12 cellular contexts compared by ENCODE assay signal in genomic region chr1:113226118-113226517, GRCh38.
DNase-seq lines count a peak whose midpoint lies in the region; ATAC-seq, FAIRE-seq and TF ChIP-seq lines count a peak whose summit lies in the region.
"Had no signal": no experiment of that assay in that cellular context is flagged by ENCODE, and none has a peak within 500 bp of the region (broad histone marks: within the 10 kb centered on the region; RNA-seq: fewer than 3 reads in every experiment).

No MANE protein-coding gene starts in this region.

- FAIRE-seq in GM18507 (lab: Jason Lieb, UNC) (peak; percentile 50), kidney (lab: Jason Lieb, UNC) (no peak)
- FAIRE-seq: D721Med had no signal

- no peak overlapping the region for H3K9ac ChIP-seq in kidney (ENCODE audit: low read length in 2 of 2)

- DNase-seq in GM18507 (ENCODE audit: extremely low spot score, insufficient read length, low read depth) (peak; percentile 3), ascending aorta (ENCODE audit: low spot score in 2 of 2) (no peak), myocyte (ENCODE audit: low read depth) (peak; percentile 38), type B pancreatic cell (ENCODE audit: extremely low spot score, unreplicated experiment) (no peak), kidney (no peak)
- DNase-seq: NCI-H345, upper lobe of right lung had no signal

- no peaks in the 10 kb centered on the region for H3K27me3 ChIP-seq in ascending aorta
- H3K27me3 ChIP-seq: upper lobe of right lung had no signal

- peak; percentile 79 for ATAC-seq in HG02798 (IDR thresholded peaks at IDR 0.05; ENCODE audit: poor library complexity, unreplicated experiment)
- no peak for ATAC-seq in HG02678 (IDR thresholded peaks at IDR 0.05; ENCODE audit: unreplicated experiment)
- no peak for ATAC-seq in SK-N-SH treated with all-trans-retinoic acid at 6 μM for 48 hours
- ATAC-seq: upper lobe of right lung had no signal

- H3K27me3 Mint-ChIP-seq in type B pancreatic cell, result no peaks in the 10 kb centered on the region

- no peaks in the 10 kb centered on the region for H3K4me1 ChIP-seq in ascending aorta
- H3K4me1 ChIP-seq in kidney (ENCODE audit: control insufficient read depth in 1 of 2, insufficient read depth in 1 of 2, low read depth in 1 of 2, low read length in 2 of 2), result no peaks in the 10 kb centered on the region
- H3K4me1 ChIP-seq: upper lobe of right lung had no signal

- intact Hi-C loops in ascending aorta (cut with DNase I), result no loop called here
- intact Hi-C loops in kidney (cut with DNase I), result no loop called here

- H3K4me3 Mint-ChIP-seq in type B pancreatic cell, result no peak overlapping the region
- H3K4me3 Mint-ChIP-seq: activated T-helper 1 cell treated with anti-CD3 and anti-CD28 coated beads, Interleukin-12 subunit alpha, Interleukin-12 subunit beta, Interleukin-2, Interleukin-4 antibody, amounts not matched to agents 30 ng/mL and 10 ng/mL and 1 ng/mL, durations not matched to agents 14 hours and 24 hours and 36 hours had no signal

- no peak overlapping the region for H3K27ac Mint-ChIP-seq in type B pancreatic cell
- H3K27ac Mint-ChIP-seq: activated T-helper 1 cell treated with anti-CD3 and anti-CD28 coated beads, Interleukin-12 subunit alpha, Interleukin-12 subunit beta, Interleukin-2, Interleukin-4 antibody, amounts not matched to agents 30 ng/mL and 10 ng/mL and 1 ng/mL, durations not matched to agents 14 hours and 24 hours and 36 hours had no signal

- TF ChIP-seq CTCF in ascending aorta (IDR thresholded peaks at IDR 0.05) (no peak), type B pancreatic cell (conservative IDR thresholded peaks at IDR 0.05) (no peak), kidney (IDR thresholded peaks at IDR 0.05; ENCODE audit: borderline replicate concordance, extremely low read depth, insufficient read depth) (no peak)

- H3K36me3 ChIP-seq in ascending aorta, result no peaks in the 10 kb centered on the region
- no peaks in the 10 kb centered on the region for H3K36me3 ChIP-seq in kidney (ENCODE audit: control insufficient read depth in 1 of 2, insufficient read depth in 2 of 2, low read length in 2 of 2)
- H3K36me3 ChIP-seq: upper lobe of right lung had no signal

- H3K27ac ChIP-seq in ascending aorta (peak overlapping the region; percentile 24 to 42), kidney (ENCODE audit: low read depth in 2 of 2, low read length in 2 of 2) (no peak overlapping the region)
- H3K27ac ChIP-seq: upper lobe of right lung had no signal

- no peaks in the 10 kb centered on the region for H3K9me3 ChIP-seq in ascending aorta
- no peaks in the 10 kb centered on the region for H3K9me3 ChIP-seq in kidney (ENCODE audit: control insufficient read depth in 1 of 2, low read length in 2 of 2)
- H3K9me3 ChIP-seq: upper lobe of right lung had no signal

- peaks cover 2% of the 10 kb centered on the region for H3K4me1 Mint-ChIP-seq in type B pancreatic cell (ENCODE audit: unreplicated experiment)

- H3K9me3 Mint-ChIP-seq in type B pancreatic cell, result no peaks in the 10 kb centered on the region
- H3K9me3 Mint-ChIP-seq: activated T-helper 1 cell treated with anti-CD3 and anti-CD28 coated beads, Interleukin-12 subunit alpha, Interleukin-12 subunit beta, Interleukin-2, Interleukin-4 antibody, amounts not matched to agents 30 ng/mL and 10 ng/mL and 1 ng/mL, durations not matched to agents 14 hours and 24 hours and 36 hours had no signal

- no peaks in the 10 kb centered on the region for H3K36me3 Mint-ChIP-seq in type B pancreatic cell

- H3K4me3 ChIP-seq in ascending aorta, result peak overlapping the region; percentile 3 to 46
- H3K4me3 ChIP-seq in kidney (ENCODE audit: low read length in 2 of 2), result no peak overlapping the region
- H3K4me3 ChIP-seq: upper lobe of right lung had no signal

TF ChIP-seq in SK-N-SH treated with all-trans-retinoic acid at 6 μM for 48 hours, 23 proteins besides CTCF, POLR2A, EP300 and RAD21:
- no peak for TF ChIP-seq ZNF70 (CRISPR knock-in tag; IDR thresholded peaks at IDR 0.05)
- no peak for TF ChIP-seq ESRRG (CRISPR knock-in tag; IDR thresholded peaks at IDR 0.05)
- TF ChIP-seq ZFP3 (CRISPR knock-in tag; IDR thresholded peaks at IDR 0.05), result no peak
- TF ChIP-seq TCF4 (CRISPR knock-in tag; IDR thresholded peaks at IDR 0.05; ENCODE audit: borderline replicate concordance), result no peak
- no peak for TF ChIP-seq GLIS3 (CRISPR knock-in tag; IDR thresholded peaks at IDR 0.05)
- no peak for TF ChIP-seq ZNF8 (CRISPR knock-in tag; IDR thresholded peaks at IDR 0.05)
- TF ChIP-seq ZNF565 (CRISPR knock-in tag; conservative IDR thresholded peaks at IDR 0.05; ENCODE audit: low read depth), result no peak
- no peak for TF ChIP-seq POU6F1 (CRISPR knock-in tag; IDR thresholded peaks at IDR 0.05; ENCODE audit: borderline replicate concordance, low read depth)
- no peak for TF ChIP-seq CSDC2 (CRISPR knock-in tag; IDR thresholded peaks at IDR 0.05)
- TF ChIP-seq TSHZ2 (CRISPR knock-in tag; IDR thresholded peaks at IDR 0.05), result no peak
- TF ChIP-seq PATZ1 (CRISPR knock-in tag; IDR thresholded peaks at IDR 0.05; ENCODE audit: borderline replicate concordance), result no peak
- no peak for TF ChIP-seq RARB (CRISPR knock-in tag; IDR thresholded peaks at IDR 0.05)
- no peak for TF ChIP-seq SNAI2 (CRISPR knock-in tag; IDR thresholded peaks at IDR 0.05)
- TF ChIP-seq ZFP30 (CRISPR knock-in tag; IDR thresholded peaks at IDR 0.05), result no peak
- TF ChIP-seq CSRNP3 (CRISPR knock-in tag; IDR thresholded peaks at IDR 0.05), result no peak
- TF ChIP-seq ISL1 (CRISPR knock-in tag; IDR thresholded peaks at IDR 0.05), result no peak

Comparison
In these comparisons a context has a peak if more than half of its experiments do, and no peak if none do; other contexts are left out.
1. DNase-seq: peak in GM18507 (single experiment) and myocyte (single experiment); none in ascending aorta (0 of 2), type B pancreatic cell (single experiment) and kidney (single experiment).
2. H3K27ac ChIP-seq: peak in ascending aorta (2 of 2); none in kidney (0 of 2).
3. H3K4me3 ChIP-seq: peak in ascending aorta (2 of 2); none in kidney (0 of 2).